In the genomic region with DNA sequence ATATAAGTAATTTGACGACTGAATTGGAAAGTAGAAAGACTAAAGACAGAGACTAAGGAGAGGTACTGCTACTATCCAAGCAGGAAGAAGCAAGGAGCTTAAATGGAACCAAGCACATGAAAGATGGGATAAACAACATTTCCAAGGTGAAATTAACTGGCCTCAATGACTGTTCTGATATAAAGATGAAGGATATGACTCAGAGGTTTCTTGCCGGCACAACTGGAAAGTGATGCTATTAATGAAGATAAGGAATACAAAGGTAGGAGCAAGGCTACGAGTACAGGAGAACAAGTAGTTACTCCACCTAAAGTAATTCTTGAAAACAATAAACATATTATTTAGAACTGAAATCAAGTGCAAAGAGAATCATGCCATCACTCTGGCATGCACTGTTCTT, we compare ENCODE assay signal across 1 cellular context.
TF ChIP-seq lines count a peak whose summit lies in the region.

No MANE protein-coding gene starts in this region.

TF ChIP-seq in HepG2, 621 proteins besides CTCF, POLR2A, EP300 and RAD21:
- TF ChIP-seq ZSCAN20 (CRISPR knock-in tag; IDR thresholded peaks at IDR 0.05; ENCODE audit: borderline replicate concordance), result no peak
- TF ChIP-seq, protein P1, sequence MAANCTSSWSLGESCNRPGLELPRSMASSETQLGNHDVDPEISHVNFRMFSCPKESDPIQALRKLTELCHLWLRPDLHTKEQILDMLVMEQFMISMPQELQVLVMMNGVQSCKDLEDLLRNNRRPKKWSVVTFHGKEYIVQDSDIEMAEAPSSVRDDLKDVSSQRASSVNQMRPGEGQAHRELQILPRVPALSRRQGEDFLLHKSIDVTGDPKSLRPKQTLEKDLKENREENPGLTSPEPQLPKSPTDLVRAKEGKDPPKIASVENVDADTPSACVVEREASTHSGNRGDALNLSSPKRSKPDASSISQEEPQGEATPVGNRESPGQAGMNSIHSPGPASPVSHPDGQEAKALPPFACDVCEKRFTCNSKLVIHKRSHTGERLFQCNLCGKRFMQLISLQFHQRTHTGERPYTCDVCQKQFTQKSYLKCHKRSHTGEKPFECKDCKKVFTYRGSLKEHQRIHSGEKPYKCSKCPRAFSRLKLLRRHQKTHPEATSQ (CRISPR knock-in tag; IDR thresholded peaks at IDR 0.05; ENCODE audit: borderline replicate concordance), result 0 out of 2 replicates have a peak, but pooled peaks have one; percentile 2
- TF ChIP-seq, protein P2, sequence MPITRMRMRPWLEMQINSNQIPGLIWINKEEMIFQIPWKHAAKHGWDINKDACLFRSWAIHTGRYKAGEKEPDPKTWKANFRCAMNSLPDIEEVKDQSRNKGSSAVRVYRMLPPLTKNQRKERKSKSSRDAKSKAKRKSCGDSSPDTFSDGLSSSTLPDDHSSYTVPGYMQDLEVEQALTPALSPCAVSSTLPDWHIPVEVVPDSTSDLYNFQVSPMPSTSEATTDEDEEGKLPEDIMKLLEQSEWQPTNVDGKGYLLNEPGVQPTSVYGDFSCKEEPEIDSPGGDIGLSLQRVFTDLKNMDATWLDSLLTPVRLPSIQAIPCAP (CRISPR knock-in tag; IDR thresholded peaks at IDR 0.05; ENCODE audit: low read depth), result no peak
